13 cellular contexts compared by ENCODE assay signal in the genomic region with DNA sequence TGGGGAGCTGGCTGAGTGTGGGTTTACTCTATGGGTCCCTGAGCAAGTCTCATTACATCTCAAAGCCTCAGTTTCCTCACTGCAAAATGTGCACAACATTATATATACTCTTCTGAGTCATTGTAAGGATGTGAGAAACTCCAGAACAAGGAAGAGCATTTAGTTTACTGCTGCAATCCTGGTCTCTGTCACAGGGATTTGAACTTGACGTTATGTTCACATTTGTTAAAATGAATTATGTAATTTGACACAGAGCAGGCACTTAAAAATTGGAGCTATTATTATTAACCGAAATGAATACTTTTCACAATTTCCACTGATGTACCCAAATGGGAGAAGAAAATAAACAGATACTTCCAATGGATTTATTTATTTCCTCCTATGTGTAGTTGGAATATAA.
"Had no signal": no experiment of that assay in that cellular context is flagged by ENCODE, and none has a peak within 500 bp of the region (broad histone marks: within the 10 kb centered on the region; RNA-seq: fewer than 3 reads in every experiment).

No MANE protein-coding gene starts in this region.

- H3K27ac ChIP-seq: ovary, uterus had no signal

- H3K9me3 Mint-ChIP-seq: activated naive CD4-positive, alpha-beta T cell treated with anti-CD3 and anti-CD28 coated beads, Interleukin-2, amount 50 U/mL, for 72 hours; nephron progenitor cell had no signal

- H3K27me3 ChIP-seq: gastrocnemius medialis, ovary, stomach, uterus had no signal

- H3K27ac Mint-ChIP-seq: activated naive CD4-positive, alpha-beta T cell treated with anti-CD3 and anti-CD28 coated beads, Interleukin-2, amount 50 U/mL, for 72 hours; nephron progenitor cell had no signal

- H3K4me3 ChIP-seq: gastrocnemius medialis, lung, mucosa of descending colon, ovary, skin epidermis, stomach, uterus had no signal

- H3K9me3 ChIP-seq: gastrocnemius medialis, mucosa of descending colon, ovary, stomach, uterus had no signal

- H3K36me3 ChIP-seq: gastrocnemius medialis, ovary, uterus had no signal

- ATAC-seq: activated naive CD4-positive, alpha-beta T cell treated with anti-CD3 and anti-CD28 coated beads, Interleukin-2, amount 50 U/mL, for 72 hours; gastrocnemius medialis; mucosa of descending colon had no signal

- H3K4me3 Mint-ChIP-seq: nephron progenitor cell had no signal

- DNase-seq: activated CD4-positive, CD25-positive, alpha-beta regulatory T cell; amygdala; gastrocnemius medialis; hippocampal formation; mucosa of descending colon; nephron progenitor cell; ovary; stomach; uterus had no signal

- FAIRE-seq: endometrium had no signal
